In genomic region chr7:116591202-116592040, GRCh38 we compare ENCODE assay signal across 9 cellular contexts.
DNase-seq lines count a peak whose midpoint lies in the region; ATAC-seq, FAIRE-seq and TF ChIP-seq lines count a peak whose summit lies in the region.
"Had no signal": no experiment of that assay in that cellular context is flagged by ENCODE, and none has a peak within 500 bp of the region (broad histone marks: within the 10 kb centered on the region; RNA-seq: fewer than 3 reads in every experiment).

No MANE protein-coding gene starts in this region.

- no peak overlapping the region for H3K27ac ChIP-seq in WERI-Rb-1
- H3K27ac ChIP-seq in keratinocyte (ENCODE audit: control insufficient read depth, insufficient read depth, low read length) = peak overlapping the region; percentile 12
- peak overlapping the region in 1 of 4 donors; percentile 27 for H3K27ac ChIP-seq in upper lobe of left lung

- no peak for TF ChIP-seq EP300 in upper lobe of left lung (IDR thresholded peaks at IDR 0.05)

- H3K36me3 ChIP-seq in WERI-Rb-1 = no peaks in the 10 kb centered on the region
- H3K36me3 ChIP-seq in keratinocyte (ENCODE audit: control insufficient read depth in 2 of 2, extremely low read depth in 1 of 2, insufficient read depth in 2 of 2, low read length in 2 of 2) = no peaks in the 10 kb centered on the region
- no peaks in the 10 kb centered on the region for H3K36me3 ChIP-seq in upper lobe of left lung
- H3K36me3 ChIP-seq in H7 (replicated peaks; ENCODE audit: control insufficient read depth, insufficient read depth, low read length) = no peaks in the 10 kb centered on the region

- WGBS in upper lobe of left lung, 2 donors = 33 to 35% methylated on average over 9 of the region's 9 CpGs

- dilution Hi-C loops in keratinocyte (cut with MboI; ENCODE audit: extremely low pct_ligation_motif_present, low sequenced_read_pairs) = no loop called here

- peak overlapping the region; percentile 61 for H3K4me2 ChIP-seq in keratinocyte (ENCODE audit: control insufficient read depth, extremely low read depth, insufficient read depth, low read depth, low read length)

- H3K79me2 ChIP-seq in keratinocyte (ENCODE audit: control insufficient read depth, insufficient read depth, low read length) = no peaks in the 10 kb centered on the region

- no peaks in the 10 kb centered on the region for H3K9me3 ChIP-seq in WERI-Rb-1 (ENCODE audit: severe bottlenecking)
- H3K9me3 ChIP-seq in keratinocyte (ENCODE audit: control insufficient read depth, low read depth, low read length) = no peaks in the 10 kb centered on the region
- H3K9me3 ChIP-seq in upper lobe of left lung = no peaks in the 10 kb centered on the region

- TF ChIP-seq POLR2A in upper lobe of left lung (IDR thresholded peaks at IDR 0.05) = no peak

- peak overlapping the region; percentile 82 for H2AFZ ChIP-seq in keratinocyte (ENCODE audit: control insufficient read depth, low read length)

- no peaks in the 10 kb centered on the region for H3K9me1 ChIP-seq in keratinocyte (ENCODE audit: control insufficient read depth, extremely low read depth, insufficient read depth, low read length)

- no peaks in the 10 kb centered on the region for H4K20me1 ChIP-seq in keratinocyte (ENCODE audit: control insufficient read depth, extremely low read depth, insufficient read depth, low read length)

- H3K27me3 ChIP-seq in WERI-Rb-1 (ENCODE audit: insufficient read depth, low read depth, severe bottlenecking) = no peaks in the 10 kb centered on the region
- no peaks in the 10 kb centered on the region for H3K27me3 ChIP-seq in keratinocyte (ENCODE audit: control insufficient read depth, extremely low read depth, insufficient read depth, low read length)
- H3K27me3 ChIP-seq in upper lobe of left lung = no peaks in the 10 kb centered on the region
- H3K27me3 ChIP-seq in H7 (ENCODE audit: control insufficient read depth, insufficient read depth, low read length) = no peaks in the 10 kb centered on the region

- H3K4me1 ChIP-seq in keratinocyte (ENCODE audit: control insufficient read depth, extremely low read depth, insufficient read depth, low read length) = peaks cover 25% of the 10 kb centered on the region
- H3K4me1 ChIP-seq in upper lobe of left lung = peaks cover 9 to 31% (median 20%) of the 10 kb centered on the region in 4 donors

- peak in 1 of 2 donors; percentile 60 for ATAC-seq in upper lobe of left lung (ENCODE audit: low FRiP score in 2 of 2)
- no peak for ATAC-seq in GM18861 (IDR thresholded peaks at IDR 0.05; ENCODE audit: unreplicated experiment)
- no peak for ATAC-seq in HG02588 (IDR thresholded peaks at IDR 0.05; ENCODE audit: unreplicated experiment)

- H3K4me3 ChIP-seq in GM12864 (ENCODE audit: low read depth, low read length) = no peak overlapping the region
- no peak overlapping the region for H3K4me3 ChIP-seq in WERI-Rb-1 (ENCODE audit: low read depth, low read length)
- H3K4me3 ChIP-seq in keratinocyte (ENCODE audit: control insufficient read depth in 2 of 3, extremely low read depth in 1 of 3, insufficient read depth in 2 of 3, low read depth in 1 of 3, low read length in 3 of 3) = peak overlapping the region in 1 of 3 experiments; percentile 5
- peak overlapping the region in 2 of 4 donors; percentile 24 to 28 for H3K4me3 ChIP-seq in upper lobe of left lung
- no peak overlapping the region for H3K4me3 ChIP-seq in H7 (ENCODE audit: insufficient read depth, low read depth, low read length)

- no peak overlapping the region for H3K9ac ChIP-seq in keratinocyte (ENCODE audit: control insufficient read depth, extremely low read depth, insufficient read depth, low read length)

- DNase-seq in GM12864 (ENCODE audit: low read depth) (no peak), M059J (ENCODE audit: low read depth) (peak; percentile 37), WERI-Rb-1 (no peak), keratinocyte (ENCODE audit: low read depth, low spot score) (no peak), upper lobe of left lung (no peak), H7 (no peak)
- DNase-seq: T-cell had no signal

- TF ChIP-seq CTCF in GM12864 (IDR thresholded peaks at IDR 0.05; ENCODE audit: low read depth, low read length, missing control alignments) (peak; percentile 39), WERI-Rb-1 (IDR thresholded peaks at IDR 0.05; ENCODE audit: low read depth, low read length) (0 out of 2 replicates have a peak, but pooled peaks have one; percentile 14), keratinocyte (optimal IDR thresholded peaks at IDR 0.05 in 1 of 3, IDR thresholded peaks at IDR 0.05 in 1 of 3, conservative IDR thresholded peaks at IDR 0.05 in 1 of 3; ENCODE audit: extremely low read depth in 1 of 3, insufficient read depth in 2 of 3, low read length in 3 of 3) (peak in 1 of 3 experiments; percentile 49), upper lobe of left lung (IDR thresholded peaks at IDR 0.05) (peak; percentile 40 to 70 (median 58))

- peak; percentile 48 for FAIRE-seq in keratinocyte (lab: Jason Lieb, UNC)
